1 cellular context compared by ENCODE assay signal in genomic region chr16:54690710-54691109, GRCh38.
TF ChIP-seq lines count a peak whose summit lies in the region.

No MANE protein-coding gene starts in this region.

TF ChIP-seq in GM23338, 12 proteins besides CTCF, POLR2A, EP300 and RAD21 (continued from another document):
- TF ChIP-seq ZNF462 (CRISPR knock-in tag; IDR thresholded peaks at IDR 0.05) (no peak), JUNB (IDR thresholded peaks at IDR 0.05; ENCODE audit: unreplicated experiment) (no peak), POLR2AphosphoS5 (IDR thresholded peaks at IDR 0.05; ENCODE audit: low read depth) (no peak), ZNF114 (CRISPR knock-in tag; IDR thresholded peaks at IDR 0.05) (no peak), EZH2phosphoT487 (IDR thresholded peaks at IDR 0.05; ENCODE audit: unreplicated experiment) (no peak), EZH2 (IDR thresholded peaks at IDR 0.05; ENCODE audit: low read depth, unreplicated experiment) (no peak)
TF ChIP-seq in GM23338: peak in this region for 0.
